In genomic region chr1:5995871-5996630, GRCh38 we compare ENCODE assay signal across 1 cellular context.
TF ChIP-seq lines count a peak whose summit lies in the region.

No MANE protein-coding gene starts in this region.

TF ChIP-seq in GM23338, 12 proteins besides CTCF, POLR2A, EP300 and RAD21 (continued from another document):
- no peak for TF ChIP-seq ZNF462 (CRISPR knock-in tag; IDR thresholded peaks at IDR 0.05)
- TF ChIP-seq JUNB (IDR thresholded peaks at IDR 0.05; ENCODE audit: unreplicated experiment), result no peak
- TF ChIP-seq CREB1 (CRISPR knock-in tag; IDR thresholded peaks at IDR 0.05; ENCODE audit: low read depth), result no peak
- no peak for TF ChIP-seq ZNF331 (CRISPR knock-in tag; IDR thresholded peaks at IDR 0.05; ENCODE audit: low read depth)
- TF ChIP-seq POLR2AphosphoS5 (IDR thresholded peaks at IDR 0.05; ENCODE audit: low read depth), result no peak
- no peak for TF ChIP-seq NANOG (IDR thresholded peaks at IDR 0.05; ENCODE audit: borderline replicate concordance)
- TF ChIP-seq EZH2phosphoT487 (IDR thresholded peaks at IDR 0.05; ENCODE audit: unreplicated experiment), result no peak
- TF ChIP-seq EZH2 (IDR thresholded peaks at IDR 0.05; ENCODE audit: low read depth, unreplicated experiment), result no peak
